8 cellular contexts compared by ENCODE assay signal in the genomic region with DNA sequence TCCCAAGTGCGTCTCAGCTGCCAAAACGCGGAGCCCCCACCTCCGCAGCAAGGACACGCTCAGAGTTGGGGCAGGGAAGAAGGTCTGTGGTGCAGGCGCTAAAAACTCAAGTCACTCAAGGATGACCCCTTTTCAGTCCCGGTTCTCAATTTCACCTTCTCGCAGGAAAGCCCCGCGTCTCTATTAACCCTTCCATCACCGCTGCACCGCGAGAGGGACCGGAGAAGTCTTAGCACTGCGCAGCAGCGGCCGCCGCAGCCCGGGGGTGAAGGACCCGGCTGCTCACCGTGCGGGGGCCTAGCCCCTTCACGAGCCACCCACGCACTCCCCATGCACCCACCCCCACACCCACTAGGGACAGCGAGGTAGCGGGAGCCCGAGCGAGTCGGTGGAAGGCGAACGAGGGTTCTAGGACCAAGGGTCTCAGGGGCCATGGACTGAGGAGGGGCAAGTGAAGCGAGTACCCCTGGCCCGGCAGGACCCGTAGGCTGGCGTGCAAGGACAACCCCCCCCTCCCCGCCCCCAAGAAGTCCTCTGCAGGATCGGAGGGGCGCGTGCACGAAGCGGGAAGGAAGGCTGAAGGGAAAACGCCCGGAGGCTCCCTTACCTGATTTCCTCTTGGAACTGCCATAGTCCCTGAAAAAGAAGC.
DNase-seq lines count a peak whose midpoint lies in the region; ATAC-seq and TF ChIP-seq lines count a peak whose summit lies in the region.

No MANE protein-coding gene starts in this region.

- DNase-seq in GM13977 (ENCODE audit: low spot score) (peak; percentile 91), cardiac fibroblast (ENCODE audit: low read depth in 2 of 2) (no peak), progenitor cell of endocrine pancreas (ENCODE audit: low spot score, unreplicated experiment) (no peak), foreskin melanocyte (no peak), midbrain (lab: John Stamatoyannopoulos, UW) (no peak), NCI-H345 (lab: John Stamatoyannopoulos, UW) (no peak)

- peaks cover 31% of the 10 kb centered on the region for H3K27me3 Mint-ChIP-seq in progenitor cell of endocrine pancreas

- no peak overlapping the region for H3K27ac Mint-ChIP-seq in progenitor cell of endocrine pancreas

- no peaks in the 10 kb centered on the region for H3K36me3 Mint-ChIP-seq in progenitor cell of endocrine pancreas (ENCODE audit: insufficient read depth)

- peak overlapping the region; percentile 30 to 58 for H3K4me3 ChIP-seq in cardiac fibroblast (replicated peaks in 1 of 2; ENCODE audit: low read depth in 2 of 2, low read length in 2 of 2)

- H3K9me3 Mint-ChIP-seq in progenitor cell of endocrine pancreas (ENCODE audit: low read depth), result no peaks in the 10 kb centered on the region

- H3K4me3 Mint-ChIP-seq in progenitor cell of endocrine pancreas (ENCODE audit: low read depth), result peak overlapping the region; percentile 21

- in situ Hi-C loops in GM13977 (cut with MboI; ENCODE audit: low pct_unique_long_range_greater_than_20kb, low sequenced_read_pairs, unreplicated experiment), result no loop called here

- H3K4me1 Mint-ChIP-seq in progenitor cell of endocrine pancreas (ENCODE audit: low read depth), result peaks cover 9% of the 10 kb centered on the region

- TF ChIP-seq CTCF in GM13977 (IDR thresholded peaks at IDR 0.05; ENCODE audit: extremely low read depth, insufficient read depth, missing control alignments) (no peak), cardiac fibroblast (IDR thresholded peaks at IDR 0.05; ENCODE audit: low read depth, low read length) (no peak), progenitor cell of endocrine pancreas (IDR thresholded peaks at IDR 0.05; ENCODE audit: unreplicated experiment) (no peak)

- ATAC-seq in GM21423 (IDR thresholded peaks at IDR 0.05; ENCODE audit: unreplicated experiment), result peak; percentile 54
- ATAC-seq in HG03575 (IDR thresholded peaks at IDR 0.05; ENCODE audit: extremely low read depth, insufficient number of reproducible peaks, low FRiP score, unreplicated experiment), result peak; percentile 38
